7 cellular contexts compared by ENCODE assay signal in the genomic region with DNA sequence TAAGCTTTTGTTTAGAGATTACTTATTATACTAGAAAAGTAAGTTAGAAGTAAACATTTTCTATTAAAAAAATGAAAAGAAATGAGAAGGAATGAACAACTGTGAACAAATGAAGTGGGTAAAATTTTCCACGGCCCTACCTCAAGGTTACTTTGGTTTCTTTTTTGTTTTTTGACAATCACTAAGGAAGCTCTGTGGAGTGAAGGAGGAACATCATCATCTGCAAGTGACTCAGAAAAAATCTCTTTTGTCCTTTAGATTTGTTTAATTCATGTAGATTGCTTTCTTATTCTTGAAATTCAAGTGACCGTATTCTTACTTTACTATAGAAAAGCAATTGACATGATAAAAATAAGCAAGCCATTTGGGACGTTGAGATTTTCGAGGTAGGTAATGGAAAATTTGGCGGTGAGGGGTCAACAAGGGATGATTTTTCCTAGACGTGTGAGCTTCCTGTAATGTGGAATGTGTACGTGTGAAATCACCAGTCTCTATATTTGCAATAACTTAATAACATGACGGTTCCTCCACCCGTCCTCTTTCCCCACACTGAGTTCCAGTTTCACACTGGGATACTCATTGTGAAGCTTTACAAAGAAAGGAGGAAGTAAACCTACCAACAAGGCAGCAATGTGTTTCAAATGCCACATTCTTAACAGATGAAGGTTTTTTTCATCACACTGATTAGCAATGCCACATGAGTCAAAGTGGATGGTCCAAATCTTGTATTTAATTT.
DNase-seq lines count a peak whose midpoint lies in the region; ATAC-seq and TF ChIP-seq lines count a peak whose summit lies in the region.

No MANE protein-coding gene starts in this region.

- no peaks in the 10 kb centered on the region for H3K9me3 Mint-ChIP-seq in osteocyte (ENCODE audit: unreplicated experiment)

- H3K4me1 ChIP-seq in lower lobe of right lung = no peaks in the 10 kb centered on the region

- no peaks in the 10 kb centered on the region for H3K4me1 Mint-ChIP-seq in osteocyte (ENCODE audit: unreplicated experiment)

- TF ChIP-seq POLR2A in NB4 (IDR thresholded peaks at IDR 0.05; ENCODE audit: extremely low read depth, insufficient read length) = no peak

- no peak for TF ChIP-seq CTCF in NB4 (IDR thresholded peaks at IDR 0.05; ENCODE audit: low read depth, low read length)
- TF ChIP-seq CTCF in lower lobe of right lung (IDR thresholded peaks at IDR 0.05) = no peak
- TF ChIP-seq CTCF in osteocyte (IDR thresholded peaks at IDR 0.05) = no peak

- no peak overlapping the region for H3K27ac ChIP-seq in lower lobe of right lung

- no peaks in the 10 kb centered on the region for H3K36me3 Mint-ChIP-seq in osteocyte (ENCODE audit: unreplicated experiment)

- DNase-seq in NB4 (ENCODE audit: low read depth) (peak; percentile 81), lower lobe of right lung (no peak), GF-D8 (lab: John Stamatoyannopoulos, UW) (no peak), osteocyte (ENCODE audit: extremely low spot score, unreplicated experiment) (no peak), dedifferentiated amniotic fluid mesenchymal stem cell (ENCODE audit: extremely low spot score) (no peak)

- H3K36me3 ChIP-seq in lower lobe of right lung = no peaks in the 10 kb centered on the region

- ATAC-seq in GM18870 (IDR thresholded peaks at IDR 0.05; ENCODE audit: unreplicated experiment) = peak; percentile 89
- ATAC-seq in HG02571 (IDR thresholded peaks at IDR 0.05; ENCODE audit: unreplicated experiment) = peak; percentile 57
- peak; percentile 42 to 74 for ATAC-seq in lower lobe of right lung

- no peaks in the 10 kb centered on the region for H3K27me3 ChIP-seq in lower lobe of right lung (ENCODE audit: low read depth)

- no peak overlapping the region for H3K27ac Mint-ChIP-seq in osteocyte (ENCODE audit: unreplicated experiment)

- intact Hi-C loops in lower lobe of right lung (cut with DNase I) = no loop called here

- H3K4me3 ChIP-seq in NB4 (ENCODE audit: low read depth, low read length) (peak overlapping the region; percentile 6), lower lobe of right lung (no peak overlapping the region)

- H3K4me3 Mint-ChIP-seq in osteocyte (ENCODE audit: unreplicated experiment) = no peak overlapping the region

- peaks cover 6% of the 10 kb centered on the region for H3K27me3 Mint-ChIP-seq in osteocyte (ENCODE audit: unreplicated experiment)

- H3K9me3 ChIP-seq in lower lobe of right lung = no peaks in the 10 kb centered on the region
